ENCODE assay signal across 14 cellular contexts in genomic region chr17:20477398-20477797, GRCh38. TPM values are rescaled to one million over a fixed set of nuclear protein-coding genes. Genes with fewer than 3 reads are reported as not detected.
DNase-seq lines count a peak whose midpoint lies in the region; ATAC-seq, FAIRE-seq and TF ChIP-seq lines count a peak whose summit lies in the region.
"Not testable (repeated sequence)": the region's sequence is repeated elsewhere in the genome, so short reads cannot be mapped to it uniquely, and the experiment has no call there.
"Had no signal": no experiment of that assay in that cellular context is flagged by ENCODE, and none has a peak within 500 bp of the region (broad histone marks: within the 10 kb centered on the region; RNA-seq: fewer than 3 reads in every experiment).

No MANE protein-coding gene starts in this region.

- POLR2A ChIA-PET in IMR-90 (lab: Charles Lee; ENCODE audit: unreplicated experiment); RWPE1 (lab: Yijun Ruan, JAX; ENCODE audit: low non-redundant PET): not testable (repeated sequence)

- not testable (repeated sequence) for H3K4me2 ChIP-seq in IMR-90 (ENCODE audit: low read depth, low read length); keratinocyte (ENCODE audit: control insufficient read depth, extremely low read depth, insufficient read depth, low read depth, low read length)

- not testable (repeated sequence) for H2BK5ac ChIP-seq in IMR-90 (ENCODE audit: low read depth, low read length, poor library complexity, severe bottlenecking)

- DNase-seq in GM18507 (ENCODE audit: extremely low spot score, insufficient read length, low read depth); IMR-90; RWPE1 (ENCODE audit: low spot score); keratinocyte (ENCODE audit: low read depth, low spot score); right lobe of liver: not testable (repeated sequence)
- DNase-seq in cerebellar cortex (ENCODE audit: low spot score), result peak; percentile 50

- BruUV-seq in IMR-90 (replicated peaks; lab: Mats Ljungman, UMichigan), result not testable (repeated sequence)

- not testable (repeated sequence) for H3K23ac ChIP-seq in IMR-90 (ENCODE audit: low read depth, low read length)

- H2BK15ac ChIP-seq in IMR-90 (ENCODE audit: low read depth, low read length), result not testable (repeated sequence)

- H2BK20ac ChIP-seq in IMR-90 (ENCODE audit: low read depth, low read length), result not testable (repeated sequence)

- H4K5ac ChIP-seq in IMR-90 (ENCODE audit: low read depth, low read length), result not testable (repeated sequence)

- H2AK9ac ChIP-seq in IMR-90 (replicated peaks; ENCODE audit: low read depth, low read length, poor library complexity), result not testable (repeated sequence)

- peak; percentile 32; the same call in 1 of the 2 replicates for ATAC-seq in IMR-90 (ENCODE audit: low read depth)
- ATAC-seq in esophagus mucosa, result peak; percentile 50
- ATAC-seq in right lobe of liver, result peak in 3 of 4 donors; percentile 30 to 65 (median 38)

- not testable (repeated sequence) for H2AFZ ChIP-seq in IMR-90 (replicated peaks; ENCODE audit: low read length, poor library complexity); keratinocyte (ENCODE audit: control insufficient read depth, low read length)

- not testable (repeated sequence) for H4K20me1 ChIP-seq in IMR-90 (ENCODE audit: insufficient read depth, low read length); keratinocyte (ENCODE audit: control insufficient read depth, extremely low read depth, insufficient read depth, low read length)

- not testable (repeated sequence) for H3K4me3 ChIP-seq in IMR-90 (ENCODE audit: insufficient read depth, low read depth, low read length); keratinocyte (ENCODE audit: control insufficient read depth in 2 of 3, extremely low read depth in 1 of 3, insufficient read depth in 2 of 3, low read depth in 1 of 3, low read length in 3 of 3); right lobe of liver

- H3K9me1 ChIP-seq in IMR-90 (ENCODE audit: insufficient read depth, low read length); keratinocyte (ENCODE audit: control insufficient read depth, extremely low read depth, insufficient read depth, low read length): not testable (repeated sequence)

- H3K9me3 ChIP-seq in IMR-90 (ENCODE audit: control insufficient read depth, insufficient read depth, low read length); keratinocyte (ENCODE audit: control insufficient read depth, low read depth, low read length); right lobe of liver: not testable (repeated sequence)

- TF ChIP-seq CTCF in IMR-90 (conservative IDR thresholded peaks at IDR 0.05; ENCODE audit: low read depth, low read length); RWPE1 (conservative IDR thresholded peaks at IDR 0.05; ENCODE audit: low read depth); keratinocyte (optimal IDR thresholded peaks at IDR 0.05 in 1 of 3, IDR thresholded peaks at IDR 0.05 in 1 of 3, conservative IDR thresholded peaks at IDR 0.05 in 1 of 3; ENCODE audit: extremely low read depth in 1 of 3, insufficient read depth in 2 of 3, low read length in 3 of 3); right lobe of liver (IDR thresholded peaks at IDR 0.05): not testable (repeated sequence)

- not testable (repeated sequence) for H3K27me3 ChIP-seq in IMR-90 (ENCODE audit: control insufficient read depth, insufficient read depth, low read length); keratinocyte (ENCODE audit: control insufficient read depth, extremely low read depth, insufficient read depth, low read length); right lobe of liver

- in situ Hi-C loops in IMR-90 (cut with MboI; ENCODE audit: low sequenced_read_pairs), result not testable (repeated sequence)

- CTCF ChIA-PET in IMR-90 (lab: Yijun Ruan, JAX); RWPE1 (lab: Yijun Ruan, JAX): not testable (repeated sequence)

- H3K79me2 ChIP-seq in keratinocyte (ENCODE audit: control insufficient read depth, insufficient read depth, low read length), result not testable (repeated sequence)

- no CpG with 5 or more reads among the region's 1 CpG for WGBS in IMR-90 (ENCODE audit: extremely low coverage in 2 of 2, insufficient read length in 1 of 2), 2 experiments
- no CpG with 5 or more reads among the region's 1 CpG for WGBS in right lobe of liver (ENCODE audit: insufficient coverage, low coverage, low lambda C conversion rate, missing lambda C conversion rate)

- peak; percentile 53 for FAIRE-seq in GM18507 (lab: Jason Lieb, UNC)
- peak; percentile 76 for FAIRE-seq in keratinocyte (lab: Jason Lieb, UNC)

- not testable (repeated sequence) for H3K36me3 ChIP-seq in IMR-90 (ENCODE audit: control insufficient read depth, insufficient read depth, low read length); keratinocyte (ENCODE audit: control insufficient read depth in 2 of 2, extremely low read depth in 1 of 2, insufficient read depth in 2 of 2, low read length in 2 of 2); right lobe of liver

- not testable (repeated sequence) for TF ChIP-seq POLR2A in IMR-90 (IDR thresholded peaks at IDR 0.05; ENCODE audit: low read depth, low read length); right lobe of liver (IDR thresholded peaks at IDR 0.05)

- not testable (repeated sequence) for TF ChIP-seq RAD21 in IMR-90 (IDR thresholded peaks at IDR 0.05; ENCODE audit: low read length)

- dilution Hi-C loops in IMR-90 (cut with HindIII; ENCODE audit: low sequenced_read_pairs, unreplicated experiment); keratinocyte (cut with MboI; ENCODE audit: extremely low pct_ligation_motif_present, low sequenced_read_pairs): not testable (repeated sequence)

- H3K14ac ChIP-seq in IMR-90 (replicated peaks; ENCODE audit: low read depth, low read length), result not testable (repeated sequence)

- H2BK120ac ChIP-seq in IMR-90 (ENCODE audit: low read depth, low read length), result not testable (repeated sequence)

- not testable (repeated sequence) for H3K4ac ChIP-seq in IMR-90 (ENCODE audit: low read depth, low read length)

- H4K8ac ChIP-seq in IMR-90 (ENCODE audit: low read depth in 2 of 2, low read length in 2 of 2), result not testable (repeated sequence)

- H3K18ac ChIP-seq in IMR-90 (ENCODE audit: low read depth, low read length), result not testable (repeated sequence)

- not testable (repeated sequence) for H3K56ac ChIP-seq in IMR-90 (ENCODE audit: extremely low read depth, insufficient read depth, low read length)

- H3K27ac ChIP-seq in IMR-90 (ENCODE audit: insufficient read depth, low read length); keratinocyte (ENCODE audit: control insufficient read depth, insufficient read depth, low read length); right lobe of liver: not testable (repeated sequence)
- peak overlapping the region; percentile 63 for H3K27ac ChIP-seq in RWPE1

- not testable (repeated sequence) for H3K79me1 ChIP-seq in IMR-90 (ENCODE audit: low read depth in 1 of 2, low read length in 2 of 2)

- not testable (repeated sequence) for H2AK5ac ChIP-seq in IMR-90 (ENCODE audit: low read depth, low read length)

- H3K4me1 ChIP-seq in IMR-90 (ENCODE audit: control insufficient read depth, insufficient read depth, low read length); keratinocyte (ENCODE audit: control insufficient read depth, extremely low read depth, insufficient read depth, low read length); right lobe of liver: not testable (repeated sequence)

- not testable (repeated sequence) for H4K91ac ChIP-seq in IMR-90 (ENCODE audit: insufficient read depth, low read depth, low read length)

- intact Hi-C loops in IMR-90 (cut with micrococcal nuclease); right lobe of liver (cut with DNase I): not testable (repeated sequence)

- H3K9ac ChIP-seq in IMR-90 (ENCODE audit: low read depth, low read length); keratinocyte (ENCODE audit: control insufficient read depth, extremely low read depth, insufficient read depth, low read length): not testable (repeated sequence)

RNA-seq across cellular contexts. Expression of gene LGALS9B, which starts 10.1 kb away (rescaled TPM):
- total RNA-seq in IMR-90 (2012; rRNA removed), result not detected in 2 replicates
- polyA plus RNA-seq in IMR-90 (2012; rRNA removed), result not detected in 2 replicates
- polyA plus RNA-seq in IMR-90 (2012; cell fraction: cytosol; rRNA removed), result not detected in 2 replicates
- polyA plus RNA-seq in IMR-90 (2012; cell fraction: nucleus; rRNA removed; ENCODE audit: low replicate concordance), result not detected in 2 replicates
- 14.3 TPM for total RNA-seq in esophagus mucosa
- 2.3 to 8.5 TPM (median 6.3 TPM) in 3 replicates for polyA plus RNA-seq in keratinocyte
- 2.3 TPM for polyA plus RNA-seq in keratinocyte (2011; ENCODE audit: low read depth)
- polyA plus RNA-seq in keratinocyte (2011; cell fraction: cytosol; rRNA removed), result 1.2 and 2.7 TPM in 2 replicates
- polyA plus RNA-seq in keratinocyte (2011; cell fraction: nucleus; rRNA removed), result 20.0 and 37.8 TPM in 2 replicates
- polyA plus RNA-seq in keratinocyte (2012; ENCODE audit: low replicate concordance), result 2.5 and 3.2 TPM in 2 replicates
- polyA minus RNA-seq in keratinocyte, result 1.9 to 9.9 TPM (median 8.2 TPM) in 3 replicates
- not detected for polyA minus RNA-seq in keratinocyte (2011; cell fraction: cytosol; rRNA and poly(A)+ RNA removed)
- 8.0 and 13.3 TPM in 2 replicates for polyA minus RNA-seq in keratinocyte (2011; cell fraction: nucleus; rRNA and poly(A)+ RNA removed)
- total RNA-seq in right lobe of liver, result under 1 TPM in 1 of 6 experiments, not detected in 5; 0.42 TPM
- total RNA-seq: A673; CD4-positive, alpha-beta memory T cell; CD4-positive, CD25-positive, alpha-beta regulatory T cell; CD8-positive, alpha-beta memory T cell; Daoy had no signal
- polyA plus RNA-seq: AG04450; CD14-positive monocyte; CD4-positive, alpha-beta memory T cell; CD8-positive, alpha-beta memory T cell had no signal

Comparison
In these comparisons a context has a peak if more than half of its experiments do, and no peak if none do; other contexts are left out.
1. RNA of gene LGALS9B, which starts 10.1 kb away (total RNA-seq): 14.3 TPM in esophagus mucosa (single experiment); not detected in IMR-90 and 0.42 TPM in right lobe of liver; every median in the first group is over 10 times any median in the second.
2. Peak in every context shown above with its lines, with median percentiles within 50 percentile points of each other: ATAC-seq.